ENCODE assay signal across 10 cellular contexts in genomic region chr3:36679384-36680200, GRCh38.
DNase-seq lines count a peak whose midpoint lies in the region; ATAC-seq and TF ChIP-seq lines count a peak whose summit lies in the region.
"Had no signal": no experiment of that assay in that cellular context is flagged by ENCODE, and none has a peak within 500 bp of the region (broad histone marks: within the 10 kb centered on the region; RNA-seq: fewer than 3 reads in every experiment).

No MANE protein-coding gene starts in this region.

- DNase-seq in SW480 (ENCODE audit: low spot score), result peak; percentile 29
- DNase-seq in osteoblast (ENCODE audit: insufficient read length, low spot score, missing footprints), result no peak
- no peak for DNase-seq in NCI-H2196 treated with DMSO at 0.1 percent for 48 hours (lab: John Stamatoyannopoulos, UW; ENCODE audit: unreplicated experiment)
- DNase-seq in naive thymus-derived CD8-positive, alpha-beta T cell, result no peak
- no peak for DNase-seq in heart left ventricle
- DNase-seq: NCI-H146, WERI-Rb-1 had no signal

- peaks cover 8 to 52% (median 44%) of the 10 kb centered on the region in 9 donors for H3K9me3 Mint-ChIP-seq in naive thymus-derived CD8-positive, alpha-beta T cell

- POLR2A ChIA-PET in naive thymus-derived CD8-positive, alpha-beta T cell (lab: Charles Lee), result no interaction called here

- TF ChIP-seq POLR2A in heart left ventricle (IDR thresholded peaks at IDR 0.05), result no peak

- H3K27me3 ChIP-seq in osteoblast (ENCODE audit: insufficient read depth, low read length), result no peaks in the 10 kb centered on the region
- H3K27me3 ChIP-seq in heart left ventricle, result no peaks in the 10 kb centered on the region

- H3K4me1 ChIP-seq in osteoblast (ENCODE audit: insufficient read depth, low read length) (peaks cover 31% of the 10 kb centered on the region), heart left ventricle (no peaks in the 10 kb centered on the region)

- no peak for TF ChIP-seq CTCF in osteoblast (IDR thresholded peaks at IDR 0.05; ENCODE audit: extremely low read depth, low read depth, low read length)
- TF ChIP-seq CTCF in heart left ventricle (IDR thresholded peaks at IDR 0.05), result no peak

- intact Hi-C loops in heart left ventricle (cut with DNase I), result no loop called here

- H3K27ac ChIP-seq in osteoblast (ENCODE audit: low read depth, low read length) (peak overlapping the region; percentile 92), heart left ventricle (no peak overlapping the region)
- H3K27ac ChIP-seq: WERI-Rb-1 had no signal

- H3K4me1 Mint-ChIP-seq in naive thymus-derived CD8-positive, alpha-beta T cell, result no peaks in the 10 kb centered on the region

- WGBS in heart left ventricle, 4 donors, result 60 to 70% (median 66%) methylated on average over 1 of the region's 1 CpG

- peak overlapping the region; percentile 69 for H2AFZ ChIP-seq in osteoblast (ENCODE audit: low read length)

- peak overlapping the region; percentile 52 for H3K4me2 ChIP-seq in osteoblast (ENCODE audit: insufficient read depth, low read length)

- no peak overlapping the region for H3K4me3 Mint-ChIP-seq in naive thymus-derived CD8-positive, alpha-beta T cell

- H3K79me2 ChIP-seq in osteoblast (ENCODE audit: insufficient read depth, low read length), result no peaks in the 10 kb centered on the region

- H3K27me3 Mint-ChIP-seq in naive thymus-derived CD8-positive, alpha-beta T cell, result peaks cover 2 to 15% (median 9%) of the 10 kb centered on the region in 5 donors

- ATAC-seq in GM18867 (IDR thresholded peaks at IDR 0.05; ENCODE audit: unreplicated experiment) (peak; percentile 53), HG03060 (IDR thresholded peaks at IDR 0.05; ENCODE audit: low read depth, unreplicated experiment) (peak; percentile 60), heart left ventricle (no peak), GM21447 (IDR thresholded peaks at IDR 0.05; ENCODE audit: unreplicated experiment) (no peak)
- no peak for ATAC-seq in naive thymus-derived CD8-positive, alpha-beta T cell

- H4K20me1 ChIP-seq in osteoblast (ENCODE audit: insufficient read depth, low read length), result no peaks in the 10 kb centered on the region

- peaks cover 4 to 40% (median 16%) of the 10 kb centered on the region in 3 donors for H3K36me3 Mint-ChIP-seq in naive thymus-derived CD8-positive, alpha-beta T cell

- H3K4me3 ChIP-seq in osteoblast (ENCODE audit: insufficient read depth, low read length) (no peak overlapping the region), heart left ventricle (no peak overlapping the region)

- H3K36me3 ChIP-seq in osteoblast (ENCODE audit: insufficient read depth, low read length) (no peaks in the 10 kb centered on the region), heart left ventricle (no peaks in the 10 kb centered on the region)
- H3K36me3 ChIP-seq: WERI-Rb-1 had no signal

- peaks cover 3% of the 10 kb centered on the region for H3K9me3 ChIP-seq in osteoblast (ENCODE audit: low read depth, low read length)
- peaks cover 0 to 53% (median 22%) of the 10 kb centered on the region in 12 donors for H3K9me3 ChIP-seq in heart left ventricle

- no peak overlapping the region for H3K27ac Mint-ChIP-seq in naive thymus-derived CD8-positive, alpha-beta T cell

Comparison
In these comparisons a context has a peak if more than half of its experiments do, and no peak if none do; other contexts are left out.
1. ATAC-seq: peak in GM18867 (single experiment) and HG03060 (single experiment); none in naive thymus-derived CD8-positive, alpha-beta T cell (0 of 2), heart left ventricle (0 of 4) and GM21447 (single experiment).